8 cellular contexts compared by ENCODE assay signal in the genomic region with DNA sequence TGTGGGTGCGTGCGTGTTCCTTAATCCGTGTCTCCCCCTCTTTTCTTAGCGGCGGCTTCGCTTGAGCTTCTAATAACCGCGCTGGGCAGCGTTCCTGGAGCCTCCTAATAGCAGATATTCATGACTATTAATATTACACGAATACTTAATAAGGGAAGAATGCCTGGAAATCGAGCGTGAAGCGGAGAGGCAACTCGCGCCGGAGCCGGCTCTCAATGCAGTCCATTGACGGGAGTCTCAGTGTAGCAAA. TPM values are rescaled to one million over a fixed set of nuclear protein-coding genes. Genes with fewer than 3 reads are reported as not detected.
DNase-seq lines count a peak whose midpoint lies in the region; ATAC-seq and TF ChIP-seq lines count a peak whose summit lies in the region.

No MANE protein-coding gene starts in this region.

- H3K9me3 Mint-ChIP-seq in CD4-positive, alpha-beta T cell: peaks cover 21% of the 10 kb centered on the region

- H3K36me3 ChIP-seq in body of pancreas (replicated peaks in 1 of 2; ENCODE audit: insufficient read depth in 1 of 2, low read depth in 2 of 2): no peaks in the 10 kb centered on the region
- H3K36me3 ChIP-seq in lower lobe of right lung: no peaks in the 10 kb centered on the region
- H3K36me3 ChIP-seq in urinary bladder (ENCODE audit: insufficient read depth): no peaks in the 10 kb centered on the region

- H3K27ac Mint-ChIP-seq in CD4-positive, alpha-beta T cell: peak overlapping the region; percentile 65

- intact Hi-C loops in CD4-positive, alpha-beta T cell (cut with DNase I, micrococcal nuclease): no loop called here
- intact Hi-C loops in body of pancreas (cut with DNase I): no loop called here
- intact Hi-C loops in lower lobe of right lung (cut with DNase I): no loop called here

- H3K36me3 Mint-ChIP-seq in CD4-positive, alpha-beta T cell (ENCODE audit: low read depth): peaks cover 40% of the 10 kb centered on the region

- peaks cover 96% of the 10 kb centered on the region for H3K27me3 Mint-ChIP-seq in CD4-positive, alpha-beta T cell

- H3K4me3 Mint-ChIP-seq in CD4-positive, alpha-beta T cell: peak overlapping the region; percentile 90

- CTCF ChIA-PET in CD4-positive, alpha-beta T cell (lab: Charles Lee): no interaction called here

- POLR2A ChIA-PET in CD4-positive, alpha-beta T cell (lab: Charles Lee): no interaction called here

- peaks cover 44% of the 10 kb centered on the region for H3K4me1 ChIP-seq in body of pancreas
- peaks cover 35% of the 10 kb centered on the region for H3K4me1 ChIP-seq in lower lobe of right lung
- H3K4me1 ChIP-seq in urinary bladder (ENCODE audit: insufficient read depth): peaks cover 4% of the 10 kb centered on the region

- H3K27me3 ChIP-seq in CD4-positive, alpha-beta T cell (ENCODE audit: control insufficient read depth, insufficient read depth, low read length): peaks cover 80% of the 10 kb centered on the region
- peaks cover 0 to 68% of the 10 kb centered on the region in 2 donors for H3K27me3 ChIP-seq in body of pancreas
- H3K27me3 ChIP-seq in lower lobe of right lung (ENCODE audit: low read depth): peaks cover 96% of the 10 kb centered on the region

- ATAC-seq in CD4-positive, alpha-beta T cell (ENCODE audit: poor library complexity): peak; percentile 8
- peak; percentile 1 for ATAC-seq in HG02852 (IDR thresholded peaks at IDR 0.05; ENCODE audit: unreplicated experiment)
- ATAC-seq in body of pancreas: peak; percentile 30
- ATAC-seq in lower lobe of right lung: peak in 1 of 2 donors; percentile 2

- no peak for TF ChIP-seq POLR2A in body of pancreas (IDR thresholded peaks at IDR 0.05)

- H3K9me3 ChIP-seq in CD4-positive, alpha-beta T cell (ENCODE audit: control insufficient read depth, low read length): peaks cover 46% of the 10 kb centered on the region
- H3K9me3 ChIP-seq in body of pancreas: peaks cover 0 to 12% (median 0%) of the 10 kb centered on the region in 3 donors
- H3K9me3 ChIP-seq in lower lobe of right lung: no peaks in the 10 kb centered on the region

- no peak for DNase-seq in CD4-positive, alpha-beta T cell
- DNase-seq in body of pancreas: peak in 1 of 4 donors; percentile 39
- peak; percentile 55 for DNase-seq in lower lobe of right lung
- no peak for DNase-seq in iPS-NIHi7 (ENCODE audit: extremely low spot score)
- DNase-seq in NCI-H345 treated with DMSO at 0.1 percent for 48 hours (lab: John Stamatoyannopoulos, UW; ENCODE audit: unreplicated experiment): no peak
- no peak for DNase-seq in central memory CD4-positive, alpha-beta T cell

- H3K4me3 ChIP-seq in body of pancreas: peak overlapping the region; percentile 36 to 51
- H3K4me3 ChIP-seq in lower lobe of right lung: peak overlapping the region; percentile 72
- peak overlapping the region; percentile 77 for H3K4me3 ChIP-seq in urinary bladder (ENCODE audit: low read depth, low read length)

- TF ChIP-seq CTCF in CD4-positive, alpha-beta T cell (IDR thresholded peaks at IDR 0.05): no peak
- TF ChIP-seq CTCF in body of pancreas (IDR thresholded peaks at IDR 0.05) (no peak), lower lobe of right lung (IDR thresholded peaks at IDR 0.05) (no peak)

- H3K4me1 Mint-ChIP-seq in CD4-positive, alpha-beta T cell (ENCODE audit: low read depth): peaks cover 49% of the 10 kb centered on the region

- WGBS in body of pancreas, 2 donors: 1% methylated on average over 18 of the region's 18 CpGs
- WGBS in urinary bladder: 1% methylated on average over 18 of the region's 18 CpGs

- H3K27ac ChIP-seq in CD4-positive, alpha-beta T cell (ENCODE audit: low read depth, low read length): no peak overlapping the region
- H3K27ac ChIP-seq in body of pancreas: no peak overlapping the region
- H3K27ac ChIP-seq in lower lobe of right lung: no peak overlapping the region
- H3K27ac ChIP-seq in urinary bladder (ENCODE audit: low read depth): peak overlapping the region; percentile 53

RNA-seq across cellular contexts. Expression of a gene that starts 3.0 kb away (rescaled TPM):
- total RNA-seq in CD4-positive, alpha-beta T cell: under 1 TPM in 1 of 2 experiments, not detected in 1; 0.16 TPM
- total RNA-seq in body of pancreas (not detected), lower lobe of right lung (0.47 TPM), urinary bladder (1.6 TPM)
- 1.1 TPM for polyA plus RNA-seq in urinary bladder
